7 cellular contexts compared by ENCODE assay signal in the genomic region with DNA sequence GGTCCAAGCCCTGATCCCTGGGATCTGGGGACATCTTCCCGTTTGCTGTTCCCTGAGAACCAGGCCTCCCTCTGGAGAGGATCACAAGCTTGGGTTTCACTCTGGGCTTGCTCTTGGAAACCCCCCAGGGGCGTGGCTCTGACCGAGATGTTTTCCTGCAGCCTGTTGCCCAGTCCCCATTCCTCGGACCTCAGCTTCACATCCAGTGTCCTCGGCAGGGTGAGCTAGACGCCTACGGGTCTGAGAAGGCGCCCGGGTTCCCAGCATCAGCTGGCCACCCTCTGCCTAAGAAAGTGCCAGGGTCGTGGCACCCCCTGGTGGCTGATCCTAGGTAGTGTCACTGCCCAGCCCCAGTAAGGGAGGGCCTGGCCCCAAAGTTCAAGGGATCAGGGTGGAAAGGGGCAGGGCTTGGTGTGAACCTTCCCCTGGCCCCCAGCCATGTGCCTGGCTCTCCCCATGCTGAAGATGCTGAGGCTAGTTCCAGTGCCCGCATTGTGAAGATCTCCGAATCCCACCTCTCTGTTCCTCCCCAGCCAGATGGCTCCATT. TPM values are rescaled to one million over a fixed set of nuclear protein-coding genes. Genes with fewer than 3 reads are reported as not detected.
"Had no signal": no experiment of that assay in that cellular context is flagged by ENCODE, and none has a peak within 500 bp of the region (broad histone marks: within the 10 kb centered on the region; RNA-seq: fewer than 3 reads in every experiment).

No MANE protein-coding gene starts in this region.

RNA-seq across cellular contexts. Expression of gene GGTLC1, which starts 4.0 kb away (rescaled TPM):
- total RNA-seq: activated CD8-positive, alpha-beta memory T cell treated with anti-CD3 and anti-CD28 coated beads for 36 hours; breast epithelium; dermis microvascular lymphatic vessel endothelial cell; lower leg skin; mesenteric fat pad; suprapubic skin; T-cell had no signal
